ENCODE assay signal across 8 cellular contexts in the genomic region with DNA sequence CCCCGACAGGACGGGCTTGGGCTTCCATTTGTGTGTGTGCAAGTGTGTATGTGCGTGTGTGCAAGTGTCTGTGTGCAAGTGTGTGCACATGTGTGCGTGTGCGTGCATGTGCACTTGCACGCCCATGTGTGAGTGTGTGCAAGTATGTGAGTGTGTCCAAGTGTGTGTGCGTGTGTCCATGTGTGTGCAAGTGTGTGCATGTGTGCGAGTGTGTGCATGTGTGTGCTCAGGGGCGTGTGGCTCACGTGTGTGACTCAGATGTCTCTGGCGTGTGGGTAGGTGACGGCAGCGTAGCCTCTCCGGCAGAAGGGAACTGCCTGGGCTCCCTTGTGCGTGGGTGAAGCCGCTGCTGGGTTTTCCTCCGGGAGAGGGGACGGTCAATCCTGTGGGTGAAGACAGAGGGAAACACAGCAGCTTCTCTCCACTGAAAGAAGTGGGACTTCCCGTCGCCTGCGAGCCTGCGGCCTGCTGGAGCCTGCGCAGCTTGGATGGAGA. TPM values are rescaled to one million over a fixed set of nuclear protein-coding genes. Genes with fewer than 3 reads are reported as not detected.
DNase-seq lines count a peak whose midpoint lies in the region; ATAC-seq, FAIRE-seq and TF ChIP-seq lines count a peak whose summit lies in the region.

No MANE protein-coding gene starts in this region.

- ATAC-seq in activated CD4-positive, alpha-beta T cell treated with anti-CD3 and anti-CD28 coated beads for 36 hours: no peak
- peak; percentile 21 for ATAC-seq in esophagus mucosa

- H3K4me3 Mint-ChIP-seq in activated CD4-positive, alpha-beta T cell treated with anti-CD3 and anti-CD28 coated beads for 36 hours: peak overlapping the region; percentile 34

- H3K79me2 ChIP-seq in Loucy (ENCODE audit: insufficient read depth, low read length): no peaks in the 10 kb centered on the region

- H3K4me3 ChIP-seq in Loucy (ENCODE audit: low read length, poor library complexity, severe bottlenecking): peak overlapping the region; percentile 59

- intact Hi-C loops in activated CD4-positive, alpha-beta T cell treated with anti-CD3 and anti-CD28 coated beads for 36 hours (cut with DNase I, micrococcal nuclease): no loop called here
- intact Hi-C loops in posterior cingulate gyrus (cut with DNase I): no loop called here

- POLR2A ChIA-PET in activated CD4-positive, alpha-beta T cell treated with anti-CD3 and anti-CD28 coated beads for 36 hours (lab: Charles Lee): no interaction called here

- no peaks in the 10 kb centered on the region for H3K9me3 ChIP-seq in Loucy (ENCODE audit: insufficient read depth, low read depth, low read length)

- 0 out of 2 replicates have a peak overlapping the region, but pooled peaks have one; percentile 75 for H2AFZ ChIP-seq in Loucy (ENCODE audit: low read length)

- TF ChIP-seq CTCF in Loucy (conservative IDR thresholded peaks at IDR 0.05; ENCODE audit: low read length): no peak

- H3F3A ChIP-seq in Loucy (ENCODE audit: low read depth): no peaks in the 10 kb centered on the region

- peaks cover 10% of the 10 kb centered on the region for H3K27me3 Mint-ChIP-seq in activated CD4-positive, alpha-beta T cell treated with anti-CD3 and anti-CD28 coated beads for 36 hours

- CTCF ChIA-PET in activated CD4-positive, alpha-beta T cell treated with anti-CD3 and anti-CD28 coated beads for 36 hours (lab: Charles Lee): interaction anchor here (1.1 kb wide), 1 partner anchor 63 kb away, joined by 4 read pairs; no protein-coding TSS in a partner anchor

- H3K27me3 ChIP-seq in Loucy (ENCODE audit: insufficient read depth, low read length, poor library complexity, severe bottlenecking): no peaks in the 10 kb centered on the region

- H3K9ac ChIP-seq in Loucy (ENCODE audit: low read depth, low read length, poor library complexity, severe bottlenecking): no peak overlapping the region

- FAIRE-seq in GM19239 (lab: Jason Lieb, UNC): no peak

- no peaks in the 10 kb centered on the region for H4K20me1 ChIP-seq in Loucy (ENCODE audit: insufficient read depth, low read length, poor library complexity, severe bottlenecking)

- peak overlapping the region; percentile 50 for H3K4me2 ChIP-seq in Loucy (ENCODE audit: low read depth, low read length, poor library complexity, severe bottlenecking)

- no peak for DNase-seq in activated CD4-positive, alpha-beta T cell treated with anti-CD3 and anti-CD28 coated beads for 36 hours
- DNase-seq in activated CD4-positive, alpha-beta T cell treated with anti-CD3 and anti-CD28 coated beads, Interleukin-2, amount 50 U/mL, for 4 hours: no peak
- DNase-seq in posterior cingulate gyrus (peak in 6 of 10 donors; percentile 31 to 94 (median 74)), GM19239 (ENCODE audit: insufficient read length, low spot score) (no peak), NCI-H2029 treated with DMSO at 0.1 percent for 48 hours (lab: John Stamatoyannopoulos, UW) (no peak), hepatic stellate cell (ENCODE audit: low spot score) (no peak)

- H3K4me1 Mint-ChIP-seq in activated CD4-positive, alpha-beta T cell treated with anti-CD3 and anti-CD28 coated beads for 36 hours: peaks cover 5% of the 10 kb centered on the region

- peaks cover 12% of the 10 kb centered on the region for H3K4me1 ChIP-seq in Loucy (ENCODE audit: insufficient read depth, low read length, poor library complexity, severe bottlenecking)

- H3K36me3 ChIP-seq in Loucy (ENCODE audit: insufficient read depth, low read length): no peaks in the 10 kb centered on the region

- no peaks in the 10 kb centered on the region for H3K9me3 Mint-ChIP-seq in activated CD4-positive, alpha-beta T cell treated with anti-CD3 and anti-CD28 coated beads for 36 hours (ENCODE audit: low read depth)

- no peaks in the 10 kb centered on the region for H3K36me3 Mint-ChIP-seq in activated CD4-positive, alpha-beta T cell treated with anti-CD3 and anti-CD28 coated beads for 36 hours (ENCODE audit: low read depth)

- no peaks in the 10 kb centered on the region for H3K9me2 ChIP-seq in Loucy (replicated peaks; ENCODE audit: low read depth, low read length)

- no peak overlapping the region for H3K27ac Mint-ChIP-seq in activated CD4-positive, alpha-beta T cell treated with anti-CD3 and anti-CD28 coated beads for 36 hours

RNA-seq across cellular contexts. Expression of gene ITGAX, which starts 23.1 kb away (rescaled TPM):
- 1 to 10 TPM; 5.3 to 6.6 TPM for total RNA-seq in activated CD4-positive, alpha-beta T cell treated with anti-CD3 and anti-CD28 coated beads for 36 hours
- total RNA-seq in esophagus mucosa: 1.9 TPM

Comparison
In these comparisons a context has a peak if more than half of its experiments do, and no peak if none do; other contexts are left out.
1. DNase-seq: peak in posterior cingulate gyrus (6 of 10); none in activated CD4-positive, alpha-beta T cell treated with anti-CD3 and anti-CD28 coated beads for 36 hours (single experiment), activated CD4-positive, alpha-beta T cell treated with anti-CD3 and anti-CD28 coated beads, Interleukin-2, amount 50 U/mL, for 4 hours (0 of 2), GM19239 (single experiment), NCI-H2029 treated with DMSO at 0.1 percent for 48 hours (single experiment) and hepatic stellate cell (single experiment).